ENCODE assay signal across 1 cellular context in the genomic region with DNA sequence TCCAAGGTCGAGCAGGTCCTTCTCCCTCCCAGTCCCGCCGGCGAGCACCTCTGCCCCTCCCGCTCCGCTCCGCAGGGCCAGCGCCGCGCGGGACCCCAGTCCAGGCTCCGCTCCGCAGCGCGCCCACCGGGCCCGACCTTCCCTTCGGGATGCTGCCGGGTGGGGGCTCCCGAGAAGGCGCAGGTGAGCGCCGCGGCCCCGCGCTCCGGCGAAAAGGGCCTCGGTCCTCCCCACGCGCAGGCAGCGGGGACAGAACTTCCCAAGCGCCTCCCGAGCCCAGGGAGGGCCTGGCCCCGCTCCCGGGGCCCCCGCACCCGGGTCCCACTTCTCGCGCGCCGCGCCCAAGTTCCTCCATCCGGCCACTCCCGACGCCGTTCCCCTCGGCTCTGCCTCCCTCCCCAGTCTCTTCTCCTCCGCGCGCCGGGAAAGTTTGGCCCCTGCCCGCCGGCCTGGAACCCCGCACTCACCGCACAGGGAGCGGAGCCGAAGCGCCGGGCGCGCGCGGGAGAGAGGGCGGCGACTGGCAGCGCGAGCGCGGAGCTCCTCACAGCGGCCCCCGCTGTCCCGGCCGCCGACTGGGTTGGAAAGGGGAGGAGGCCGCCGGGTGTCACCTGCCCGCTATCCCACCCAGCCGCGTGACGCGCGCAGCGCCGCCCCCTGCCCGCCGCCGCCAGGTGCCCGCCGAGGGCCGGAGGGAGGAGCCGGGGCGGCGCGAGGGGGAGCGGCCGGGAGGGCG.
TF ChIP-seq lines count a peak whose summit lies in the region.

A gene (minus strand): TSS at position 577 of the 736 bp plus-strand sequence. CDS start 56,872 bp downstream, outside the sequence.

TF ChIP-seq in GM12878, 131 proteins besides CTCF, POLR2A, EP300 and RAD21 (continued from another document and continues in another):
- TF ChIP-seq, protein P1, sequence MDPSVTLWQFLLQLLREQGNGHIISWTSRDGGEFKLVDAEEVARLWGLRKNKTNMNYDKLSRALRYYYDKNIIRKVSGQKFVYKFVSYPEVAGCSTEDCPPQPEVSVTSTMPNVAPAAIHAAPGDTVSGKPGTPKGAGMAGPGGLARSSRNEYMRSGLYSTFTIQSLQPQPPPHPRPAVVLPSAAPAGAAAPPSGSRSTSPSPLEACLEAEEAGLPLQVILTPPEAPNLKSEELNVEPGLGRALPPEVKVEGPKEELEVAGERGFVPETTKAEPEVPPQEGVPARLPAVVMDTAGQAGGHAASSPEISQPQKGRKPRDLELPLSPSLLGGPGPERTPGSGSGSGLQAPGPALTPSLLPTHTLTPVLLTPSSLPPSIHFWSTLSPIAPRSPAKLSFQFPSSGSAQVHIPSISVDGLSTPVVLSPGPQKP (IDR thresholded peaks at IDR 0.05; ENCODE audit: low read depth, low read length): no peak
- TF ChIP-seq SUPT20H (IDR thresholded peaks at IDR 0.05; ENCODE audit: borderline replicate concordance, control insufficient read depth, low read depth, low read length) (no peak), BHLHE40 (IDR thresholded peaks at IDR 0.05; ENCODE audit: borderline replicate concordance in 1 of 2, low read depth in 2 of 2, low read length in 1 of 2) (peak in 1 of 2 experiments; percentile 81; a peak in 2 of 4 replicates), NFXL1 (IDR thresholded peaks at IDR 0.05; ENCODE audit: borderline replicate concordance) (no peak), HCFC1 (IDR thresholded peaks at IDR 0.05; ENCODE audit: low read length) (no peak), ZZZ3 (IDR thresholded peaks at IDR 0.05; ENCODE audit: control insufficient read depth, insufficient read length, low read depth) (no peak), CHD1 (IDR thresholded peaks at IDR 0.05; ENCODE audit: low read depth, low read length) (no peak), ATF7 (IDR thresholded peaks at IDR 0.05; ENCODE audit: low read depth) (no peak), ZNF622 (IDR thresholded peaks at IDR 0.05) (no peak), SRF (IDR thresholded peaks at IDR 0.05; ENCODE audit: low read depth in 2 of 2, low read length in 2 of 2) (no peak), BMI1 (IDR thresholded peaks at IDR 0.05; ENCODE audit: borderline replicate concordance) (no peak), NR2F1 (conservative IDR thresholded peaks at IDR 0.05) (no peak), MTA2 (IDR thresholded peaks at IDR 0.05; ENCODE audit: low read depth) (no peak), MYB (IDR thresholded peaks at IDR 0.05; ENCODE audit: borderline replicate concordance, low read depth, low read length) (no peak), EZH2 (IDR thresholded peaks at IDR 0.05; ENCODE audit: borderline replicate concordance, control insufficient read depth, low read depth, low read length) (no peak), KAT2A (conservative IDR thresholded peaks at IDR 0.05; ENCODE audit: control insufficient read depth, low read depth, low read length) (no peak), SMC3 (IDR thresholded peaks at IDR 0.05; ENCODE audit: borderline replicate concordance, low read length) (peak; percentile 34; the same call in 1 of the 2 replicates), SMARCA5 (IDR thresholded peaks at IDR 0.05) (peak; percentile 44; the same call in 1 of the 2 replicates), STAT1 (conservative IDR thresholded peaks at IDR 0.05) (no peak)
- TF ChIP-seq, protein P2, sequence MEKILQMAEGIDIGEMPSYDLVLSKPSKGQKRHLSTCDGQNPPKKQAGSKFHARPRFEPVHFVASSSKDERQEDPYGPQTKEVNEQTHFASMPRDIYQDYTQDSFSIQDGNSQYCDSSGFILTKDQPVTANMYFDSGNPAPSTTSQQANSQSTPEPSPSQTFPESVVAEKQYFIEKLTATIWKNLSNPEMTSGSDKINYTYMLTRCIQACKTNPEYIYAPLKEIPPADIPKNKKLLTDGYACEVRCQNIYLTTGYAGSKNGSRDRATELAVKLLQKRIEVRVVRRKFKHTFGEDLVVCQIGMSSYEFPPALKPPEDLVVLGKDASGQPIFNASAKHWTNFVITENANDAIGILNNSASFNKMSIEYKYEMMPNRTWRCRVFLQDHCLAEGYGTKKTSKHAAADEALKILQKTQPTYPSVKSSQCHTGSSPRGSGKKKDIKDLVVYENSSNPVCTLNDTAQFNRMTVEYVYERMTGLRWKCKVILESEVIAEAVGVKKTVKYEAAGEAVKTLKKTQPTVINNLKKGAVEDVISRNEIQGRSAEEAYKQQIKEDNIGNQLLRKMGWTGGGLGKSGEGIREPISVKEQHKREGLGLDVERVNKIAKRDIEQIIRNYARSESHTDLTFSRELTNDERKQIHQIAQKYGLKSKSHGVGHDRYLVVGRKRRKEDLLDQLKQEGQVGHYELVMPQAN (conservative IDR thresholded peaks at IDR 0.05): no peak
- TF ChIP-seq, protein P3, sequence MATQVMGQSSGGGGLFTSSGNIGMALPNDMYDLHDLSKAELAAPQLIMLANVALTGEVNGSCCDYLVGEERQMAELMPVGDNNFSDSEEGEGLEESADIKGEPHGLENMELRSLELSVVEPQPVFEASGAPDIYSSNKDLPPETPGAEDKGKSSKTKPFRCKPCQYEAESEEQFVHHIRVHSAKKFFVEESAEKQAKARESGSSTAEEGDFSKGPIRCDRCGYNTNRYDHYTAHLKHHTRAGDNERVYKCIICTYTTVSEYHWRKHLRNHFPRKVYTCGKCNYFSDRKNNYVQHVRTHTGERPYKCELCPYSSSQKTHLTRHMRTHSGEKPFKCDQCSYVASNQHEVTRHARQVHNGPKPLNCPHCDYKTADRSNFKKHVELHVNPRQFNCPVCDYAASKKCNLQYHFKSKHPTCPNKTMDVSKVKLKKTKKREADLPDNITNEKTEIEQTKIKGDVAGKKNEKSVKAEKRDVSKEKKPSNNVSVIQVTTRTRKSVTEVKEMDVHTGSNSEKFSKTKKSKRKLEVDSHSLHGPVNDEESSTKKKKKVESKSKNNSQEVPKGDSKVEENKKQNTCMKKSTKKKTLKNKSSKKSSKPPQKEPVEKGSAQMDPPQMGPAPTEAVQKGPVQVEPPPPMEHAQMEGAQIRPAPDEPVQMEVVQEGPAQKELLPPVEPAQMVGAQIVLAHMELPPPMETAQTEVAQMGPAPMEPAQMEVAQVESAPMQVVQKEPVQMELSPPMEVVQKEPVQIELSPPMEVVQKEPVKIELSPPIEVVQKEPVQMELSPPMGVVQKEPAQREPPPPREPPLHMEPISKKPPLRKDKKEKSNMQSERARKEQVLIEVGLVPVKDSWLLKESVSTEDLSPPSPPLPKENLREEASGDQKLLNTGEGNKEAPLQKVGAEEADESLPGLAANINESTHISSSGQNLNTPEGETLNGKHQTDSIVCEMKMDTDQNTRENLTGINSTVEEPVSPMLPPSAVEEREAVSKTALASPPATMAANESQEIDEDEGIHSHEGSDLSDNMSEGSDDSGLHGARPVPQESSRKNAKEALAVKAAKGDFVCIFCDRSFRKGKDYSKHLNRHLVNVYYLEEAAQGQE (IDR thresholded peaks at IDR 0.05; ENCODE audit: low read depth, low read length): no peak
- TF ChIP-seq, protein P4, sequence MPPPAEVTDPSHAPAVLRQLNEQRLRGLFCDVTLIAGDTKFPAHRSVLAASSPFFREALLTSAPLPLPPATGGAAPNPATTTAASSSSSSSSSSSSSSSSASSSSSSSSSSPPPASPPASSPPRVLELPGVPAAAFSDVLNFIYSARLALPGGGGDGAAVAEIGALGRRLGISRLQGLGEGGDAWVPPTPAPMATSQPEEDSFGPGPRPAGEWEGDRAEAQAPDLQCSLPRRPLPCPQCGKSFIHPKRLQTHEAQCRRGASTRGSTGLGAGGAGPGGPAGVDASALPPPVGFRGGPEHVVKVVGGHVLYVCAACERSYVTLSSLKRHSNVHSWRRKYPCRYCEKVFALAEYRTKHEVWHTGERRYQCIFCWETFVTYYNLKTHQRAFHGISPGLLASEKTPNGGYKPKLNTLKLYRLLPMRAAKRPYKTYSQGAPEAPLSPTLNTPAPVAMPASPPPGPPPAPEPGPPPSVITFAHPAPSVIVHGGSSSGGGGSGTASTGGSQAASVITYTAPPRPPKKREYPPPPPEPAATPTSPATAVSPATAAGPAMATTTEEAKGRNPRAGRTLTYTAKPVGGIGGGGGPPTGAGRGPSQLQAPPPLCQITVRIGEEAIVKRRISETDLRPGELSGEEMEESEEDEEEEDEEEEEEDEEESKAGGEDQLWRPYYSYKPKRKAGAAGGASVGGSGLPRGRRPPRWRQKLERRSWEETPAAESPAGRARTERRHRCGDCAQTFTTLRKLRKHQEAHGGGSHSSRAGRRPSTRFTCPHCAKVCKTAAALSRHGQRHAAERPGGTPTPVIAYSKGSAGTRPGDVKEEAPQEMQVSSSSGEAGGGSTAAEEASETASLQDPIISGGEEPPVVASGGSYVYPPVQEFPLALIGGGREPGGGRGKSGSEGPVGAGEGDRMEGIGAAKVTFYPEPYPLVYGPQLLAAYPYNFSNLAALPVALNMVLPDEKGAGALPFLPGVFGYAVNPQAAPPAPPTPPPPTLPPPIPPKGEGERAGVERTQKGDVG (CRISPR knock-in tag; IDR thresholded peaks at IDR 0.05): no peak
- TF ChIP-seq, protein P5, sequence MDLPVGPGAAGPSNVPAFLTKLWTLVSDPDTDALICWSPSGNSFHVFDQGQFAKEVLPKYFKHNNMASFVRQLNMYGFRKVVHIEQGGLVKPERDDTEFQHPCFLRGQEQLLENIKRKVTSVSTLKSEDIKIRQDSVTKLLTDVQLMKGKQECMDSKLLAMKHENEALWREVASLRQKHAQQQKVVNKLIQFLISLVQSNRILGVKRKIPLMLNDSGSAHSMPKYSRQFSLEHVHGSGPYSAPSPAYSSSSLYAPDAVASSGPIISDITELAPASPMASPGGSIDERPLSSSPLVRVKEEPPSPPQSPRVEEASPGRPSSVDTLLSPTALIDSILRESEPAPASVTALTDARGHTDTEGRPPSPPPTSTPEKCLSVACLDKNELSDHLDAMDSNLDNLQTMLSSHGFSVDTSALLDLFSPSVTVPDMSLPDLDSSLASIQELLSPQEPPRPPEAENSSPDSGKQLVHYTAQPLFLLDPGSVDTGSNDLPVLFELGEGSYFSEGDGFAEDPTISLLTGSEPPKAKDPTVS (IDR thresholded peaks at IDR 0.05; ENCODE audit: low read depth, low read length): no peak
- TF ChIP-seq, protein P6, sequence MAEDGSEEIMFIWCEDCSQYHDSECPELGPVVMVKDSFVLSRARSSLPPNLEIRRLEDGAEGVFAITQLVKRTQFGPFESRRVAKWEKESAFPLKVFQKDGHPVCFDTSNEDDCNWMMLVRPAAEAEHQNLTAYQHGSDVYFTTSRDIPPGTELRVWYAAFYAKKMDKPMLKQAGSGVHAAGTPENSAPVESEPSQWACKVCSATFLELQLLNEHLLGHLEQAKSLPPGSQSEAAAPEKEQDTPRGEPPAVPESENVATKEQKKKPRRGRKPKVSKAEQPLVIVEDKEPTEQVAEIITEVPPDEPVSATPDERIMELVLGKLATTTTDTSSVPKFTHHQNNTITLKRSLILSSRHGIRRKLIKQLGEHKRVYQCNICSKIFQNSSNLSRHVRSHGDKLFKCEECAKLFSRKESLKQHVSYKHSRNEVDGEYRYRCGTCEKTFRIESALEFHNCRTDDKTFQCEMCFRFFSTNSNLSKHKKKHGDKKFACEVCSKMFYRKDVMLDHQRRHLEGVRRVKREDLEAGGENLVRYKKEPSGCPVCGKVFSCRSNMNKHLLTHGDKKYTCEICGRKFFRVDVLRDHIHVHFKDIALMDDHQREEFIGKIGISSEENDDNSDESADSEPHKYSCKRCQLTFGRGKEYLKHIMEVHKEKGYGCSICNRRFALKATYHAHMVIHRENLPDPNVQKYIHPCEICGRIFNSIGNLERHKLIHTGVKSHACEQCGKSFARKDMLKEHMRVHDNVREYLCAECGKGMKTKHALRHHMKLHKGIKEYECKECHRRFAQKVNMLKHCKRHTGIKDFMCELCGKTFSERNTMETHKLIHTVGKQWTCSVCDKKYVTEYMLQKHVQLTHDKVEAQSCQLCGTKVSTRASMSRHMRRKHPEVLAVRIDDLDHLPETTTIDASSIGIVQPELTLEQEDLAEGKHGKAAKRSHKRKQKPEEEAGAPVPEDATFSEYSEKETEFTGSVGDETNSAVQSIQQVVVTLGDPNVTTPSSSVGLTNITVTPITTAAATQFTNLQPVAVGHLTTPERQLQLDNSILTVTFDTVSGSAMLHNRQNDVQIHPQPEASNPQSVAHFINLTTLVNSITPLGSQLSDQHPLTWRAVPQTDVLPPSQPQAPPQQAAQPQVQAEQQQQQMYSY (CRISPR knock-in tag; IDR thresholded peaks at IDR 0.05): no peak
- TF ChIP-seq, protein P7, sequence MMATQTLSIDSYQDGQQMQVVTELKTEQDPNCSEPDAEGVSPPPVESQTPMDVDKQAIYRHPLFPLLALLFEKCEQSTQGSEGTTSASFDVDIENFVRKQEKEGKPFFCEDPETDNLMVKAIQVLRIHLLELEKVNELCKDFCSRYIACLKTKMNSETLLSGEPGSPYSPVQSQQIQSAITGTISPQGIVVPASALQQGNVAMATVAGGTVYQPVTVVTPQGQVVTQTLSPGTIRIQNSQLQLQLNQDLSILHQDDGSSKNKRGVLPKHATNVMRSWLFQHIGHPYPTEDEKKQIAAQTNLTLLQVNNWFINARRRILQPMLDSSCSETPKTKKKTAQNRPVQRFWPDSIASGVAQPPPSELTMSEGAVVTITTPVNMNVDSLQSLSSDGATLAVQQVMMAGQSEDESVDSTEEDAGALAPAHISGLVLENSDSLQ (IDR thresholded peaks at IDR 0.05): no peak
- TF ChIP-seq, protein P8, sequence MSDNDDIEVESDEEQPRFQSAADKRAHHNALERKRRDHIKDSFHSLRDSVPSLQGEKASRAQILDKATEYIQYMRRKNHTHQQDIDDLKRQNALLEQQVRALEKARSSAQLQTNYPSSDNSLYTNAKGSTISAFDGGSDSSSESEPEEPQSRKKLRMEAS (IDR thresholded peaks at IDR 0.05; ENCODE audit: low read depth, low read length): no peak
- TF ChIP-seq, protein P9, sequence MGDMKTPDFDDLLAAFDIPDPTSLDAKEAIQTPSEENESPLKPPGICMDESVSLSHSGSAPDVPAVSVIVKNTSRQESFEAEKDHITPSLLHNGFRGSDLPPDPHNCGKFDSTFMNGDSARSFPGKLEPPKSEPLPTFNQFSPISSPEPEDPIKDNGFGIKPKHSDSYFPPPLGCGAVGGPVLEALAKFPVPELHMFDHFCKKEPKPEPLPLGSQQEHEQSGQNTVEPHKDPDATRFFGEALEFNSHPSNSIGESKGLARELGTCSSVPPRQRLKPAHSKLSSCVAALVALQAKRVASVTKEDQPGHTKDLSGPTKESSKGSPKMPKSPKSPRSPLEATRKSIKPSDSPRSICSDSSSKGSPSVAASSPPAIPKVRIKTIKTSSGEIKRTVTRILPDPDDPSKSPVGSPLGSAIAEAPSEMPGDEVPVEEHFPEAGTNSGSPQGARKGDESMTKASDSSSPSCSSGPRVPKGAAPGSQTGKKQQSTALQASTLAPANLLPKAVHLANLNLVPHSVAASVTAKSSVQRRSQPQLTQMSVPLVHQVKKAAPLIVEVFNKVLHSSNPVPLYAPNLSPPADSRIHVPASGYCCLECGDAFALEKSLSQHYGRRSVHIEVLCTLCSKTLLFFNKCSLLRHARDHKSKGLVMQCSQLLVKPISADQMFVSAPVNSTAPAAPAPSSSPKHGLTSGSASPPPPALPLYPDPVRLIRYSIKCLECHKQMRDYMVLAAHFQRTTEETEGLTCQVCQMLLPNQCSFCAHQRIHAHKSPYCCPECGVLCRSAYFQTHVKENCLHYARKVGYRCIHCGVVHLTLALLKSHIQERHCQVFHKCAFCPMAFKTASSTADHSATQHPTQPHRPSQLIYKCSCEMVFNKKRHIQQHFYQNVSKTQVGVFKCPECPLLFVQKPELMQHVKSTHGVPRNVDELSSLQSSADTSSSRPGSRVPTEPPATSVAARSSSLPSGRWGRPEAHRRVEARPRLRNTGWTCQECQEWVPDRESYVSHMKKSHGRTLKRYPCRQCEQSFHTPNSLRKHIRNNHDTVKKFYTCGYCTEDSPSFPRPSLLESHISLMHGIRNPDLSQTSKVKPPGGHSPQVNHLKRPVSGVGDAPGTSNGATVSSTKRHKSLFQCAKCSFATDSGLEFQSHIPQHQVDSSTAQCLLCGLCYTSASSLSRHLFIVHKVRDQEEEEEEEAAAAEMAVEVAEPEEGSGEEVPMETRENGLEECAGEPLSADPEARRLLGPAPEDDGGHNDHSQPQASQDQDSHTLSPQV (IDR thresholded peaks at IDR 0.05): no peak
